1 cellular context compared by ENCODE assay signal in the genomic region with DNA sequence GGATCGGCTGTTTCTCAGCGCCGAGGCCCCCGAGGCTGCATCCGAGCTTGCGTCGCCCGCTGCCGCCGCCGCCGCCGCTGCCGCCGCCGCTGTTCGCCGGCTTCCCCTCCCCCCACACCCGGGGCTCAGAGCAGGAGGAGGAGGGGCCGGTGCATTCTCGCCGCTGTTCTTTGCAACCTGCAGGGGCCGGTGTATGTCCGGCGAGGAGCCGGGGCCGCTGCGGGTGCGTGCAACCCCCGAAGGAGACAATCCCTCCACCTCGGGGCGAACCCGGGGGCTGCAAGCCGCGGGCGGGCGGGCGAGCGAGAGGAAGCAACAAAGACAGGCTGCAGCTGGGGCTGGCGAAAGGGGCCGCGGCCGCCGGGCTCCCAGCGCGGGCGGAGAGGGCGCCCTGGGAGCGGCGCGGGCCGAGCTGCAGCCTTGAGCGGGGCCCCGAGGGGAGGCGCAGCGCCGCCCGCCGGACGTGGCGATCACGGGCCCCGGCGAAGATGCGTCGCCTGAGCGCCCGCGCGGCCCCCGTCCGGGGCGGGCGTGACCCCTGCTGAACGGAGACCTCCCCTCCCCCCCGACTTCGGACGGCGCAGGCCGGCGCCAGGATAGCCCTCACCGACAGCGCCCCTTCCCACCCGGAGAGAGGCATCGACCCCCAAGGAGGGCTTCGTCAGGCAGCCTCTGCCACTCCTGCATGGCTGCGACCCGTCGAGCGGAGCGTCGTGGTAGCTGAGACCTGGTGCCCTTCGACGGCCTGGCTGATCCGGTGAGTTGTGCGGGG.
TF ChIP-seq lines count a peak whose summit lies in the region.

No MANE protein-coding gene starts in this region.

TF ChIP-seq in Ishikawa, 13 proteins besides CTCF, POLR2A, EP300 and RAD21 (continued from another document):
- TF ChIP-seq, protein P1, sequence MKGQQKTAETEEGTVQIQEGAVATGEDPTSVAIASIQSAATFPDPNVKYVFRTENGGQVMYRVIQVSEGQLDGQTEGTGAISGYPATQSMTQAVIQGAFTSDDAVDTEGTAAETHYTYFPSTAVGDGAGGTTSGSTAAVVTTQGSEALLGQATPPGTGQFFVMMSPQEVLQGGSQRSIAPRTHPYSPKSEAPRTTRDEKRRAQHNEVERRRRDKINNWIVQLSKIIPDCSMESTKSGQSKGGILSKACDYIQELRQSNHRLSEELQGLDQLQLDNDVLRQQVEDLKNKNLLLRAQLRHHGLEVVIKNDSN (IDR thresholded peaks at IDR 0.05), result no peak
- TF ChIP-seq FOXM1 (IDR thresholded peaks at IDR 0.05; ENCODE audit: borderline replicate concordance, low read depth), result no peak
- no peak for TF ChIP-seq CEBPB (IDR thresholded peaks at IDR 0.05)
